Comparison of ENCODE assay signal across 1 cellular context in the genomic region with DNA sequence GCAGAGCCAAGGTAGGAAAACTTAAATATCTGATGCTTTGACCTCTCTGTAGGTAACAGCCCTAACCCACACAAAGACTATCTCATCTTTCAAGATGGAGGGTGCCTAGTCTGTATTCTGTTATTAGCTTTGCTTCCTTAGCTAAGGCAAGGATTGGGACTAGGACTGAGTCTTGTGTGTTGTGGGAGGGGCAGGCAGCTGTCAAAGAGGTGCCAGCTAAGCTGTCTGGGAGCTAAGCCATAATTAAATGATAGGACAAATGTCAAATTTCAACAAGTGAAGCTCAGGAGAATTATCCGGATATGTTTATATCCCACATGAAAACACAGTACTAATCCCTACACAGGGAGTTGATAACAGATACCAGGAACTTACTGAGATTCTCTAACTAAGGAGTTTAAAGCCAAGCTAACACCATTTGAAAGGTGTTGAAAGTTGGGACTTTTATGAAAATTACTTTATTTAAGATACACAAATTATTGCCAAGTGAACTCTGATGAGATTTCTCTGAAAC.
TF ChIP-seq lines count a peak whose summit lies in the region.

No MANE protein-coding gene starts in this region.

TF ChIP-seq in GM23338, 12 proteins besides CTCF, POLR2A, EP300 and RAD21 (continued from another document):
- TF ChIP-seq, protein P1, sequence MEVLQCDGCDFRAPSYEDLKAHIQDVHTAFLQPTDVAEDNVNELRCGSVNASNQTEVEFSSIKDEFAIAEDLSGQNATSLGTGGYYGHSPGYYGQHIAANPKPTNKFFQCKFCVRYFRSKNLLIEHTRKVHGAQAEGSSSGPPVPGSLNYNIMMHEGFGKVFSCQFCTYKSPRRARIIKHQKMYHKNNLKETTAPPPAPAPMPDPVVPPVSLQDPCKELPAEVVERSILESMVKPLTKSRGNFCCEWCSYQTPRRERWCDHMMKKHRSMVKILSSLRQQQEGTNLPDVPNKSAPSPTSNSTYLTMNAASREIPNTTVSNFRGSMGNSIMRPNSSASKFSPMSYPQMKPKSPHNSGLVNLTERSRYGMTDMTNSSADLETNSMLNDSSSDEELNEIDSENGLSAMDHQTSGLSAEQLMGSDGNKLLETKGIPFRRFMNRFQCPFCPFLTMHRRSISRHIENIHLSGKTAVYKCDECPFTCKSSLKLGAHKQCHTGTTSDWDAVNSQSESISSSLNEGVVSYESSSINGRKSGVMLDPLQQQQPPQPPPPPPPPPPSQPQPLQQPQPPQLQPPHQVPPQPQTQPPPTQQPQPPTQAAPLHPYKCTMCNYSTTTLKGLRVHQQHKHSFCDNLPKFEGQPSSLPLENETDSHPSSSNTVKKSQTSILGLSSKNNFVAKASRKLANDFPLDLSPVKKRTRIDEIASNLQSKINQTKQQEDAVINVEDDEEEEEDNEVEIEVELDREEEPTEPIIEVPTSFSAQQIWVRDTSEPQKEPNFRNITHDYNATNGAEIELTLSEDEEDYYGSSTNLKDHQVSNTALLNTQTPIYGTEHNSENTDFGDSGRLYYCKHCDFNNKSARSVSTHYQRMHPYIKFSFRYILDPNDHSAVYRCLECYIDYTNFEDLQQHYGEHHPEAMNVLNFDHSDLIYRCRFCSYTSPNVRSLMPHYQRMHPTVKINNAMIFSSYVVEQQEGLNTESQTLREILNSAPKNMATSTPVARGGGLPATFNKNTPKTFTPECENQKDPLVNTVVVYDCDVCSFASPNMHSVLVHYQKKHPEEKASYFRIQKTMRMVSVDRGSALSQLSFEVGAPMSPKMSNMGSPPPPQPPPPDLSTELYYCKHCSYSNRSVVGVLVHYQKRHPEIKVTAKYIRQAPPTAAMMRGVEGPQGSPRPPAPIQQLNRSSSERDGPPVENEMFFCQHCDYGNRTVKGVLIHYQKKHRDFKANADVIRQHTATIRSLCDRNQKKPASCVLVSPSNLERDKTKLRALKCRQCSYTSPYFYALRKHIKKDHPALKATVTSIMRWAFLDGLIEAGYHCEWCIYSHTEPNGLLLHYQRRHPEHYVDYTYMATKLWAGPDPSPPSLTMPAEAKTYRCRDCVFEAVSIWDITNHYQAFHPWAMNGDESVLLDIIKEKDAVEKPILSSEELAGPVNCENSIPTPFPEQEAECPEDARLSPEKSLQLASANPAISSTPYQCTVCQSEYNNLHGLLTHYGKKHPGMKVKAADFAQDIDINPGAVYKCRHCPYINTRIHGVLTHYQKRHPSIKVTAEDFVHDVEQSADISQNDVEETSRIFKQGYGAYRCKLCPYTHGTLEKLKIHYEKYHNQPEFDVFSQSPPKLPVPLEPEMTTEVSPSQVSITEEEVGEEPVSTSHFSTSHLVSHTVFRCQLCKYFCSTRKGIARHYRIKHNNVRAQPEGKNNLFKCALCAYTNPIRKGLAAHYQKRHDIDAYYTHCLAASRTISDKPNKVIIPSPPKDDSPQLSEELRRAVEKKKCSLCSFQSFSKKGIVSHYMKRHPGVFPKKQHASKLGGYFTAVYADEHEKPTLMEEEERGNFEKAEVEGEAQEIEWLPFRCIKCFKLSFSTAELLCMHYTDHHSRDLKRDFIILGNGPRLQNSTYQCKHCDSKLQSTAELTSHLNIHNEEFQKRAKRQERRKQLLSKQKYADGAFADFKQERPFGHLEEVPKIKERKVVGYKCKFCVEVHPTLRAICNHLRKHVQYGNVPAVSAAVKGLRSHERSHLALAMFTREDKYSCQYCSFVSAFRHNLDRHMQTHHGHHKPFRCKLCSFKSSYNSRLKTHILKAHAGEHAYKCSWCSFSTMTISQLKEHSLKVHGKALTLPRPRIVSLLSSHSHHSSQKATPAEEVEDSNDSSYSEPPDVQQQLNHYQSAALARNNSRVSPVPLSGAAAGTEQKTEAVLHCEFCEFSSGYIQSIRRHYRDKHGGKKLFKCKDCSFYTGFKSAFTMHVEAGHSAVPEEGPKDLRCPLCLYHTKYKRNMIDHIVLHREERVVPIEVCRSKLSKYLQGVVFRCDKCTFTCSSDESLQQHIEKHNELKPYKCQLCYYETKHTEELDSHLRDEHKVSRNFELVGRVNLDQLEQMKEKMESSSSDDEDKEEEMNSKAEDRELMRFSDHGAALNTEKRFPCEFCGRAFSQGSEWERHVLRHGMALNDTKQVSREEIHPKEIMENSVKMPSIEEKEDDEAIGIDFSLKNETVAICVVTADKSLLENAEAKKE (CRISPR knock-in tag; IDR thresholded peaks at IDR 0.05), result no peak
- TF ChIP-seq ZNF114 (CRISPR knock-in tag; IDR thresholded peaks at IDR 0.05), result no peak
- no peak for TF ChIP-seq EZH2phosphoT487 (IDR thresholded peaks at IDR 0.05; ENCODE audit: unreplicated experiment)
- TF ChIP-seq POLR2AphosphoS5 (IDR thresholded peaks at IDR 0.05; ENCODE audit: low read depth), result no peak
